ENCODE assay signal across 1 cellular context in genomic region chr1:192741095-192741494, GRCh38.
TF ChIP-seq lines count a peak whose summit lies in the region.

No MANE protein-coding gene starts in this region.

TF ChIP-seq in SK-N-SH, 30 proteins besides CTCF, POLR2A, EP300 and RAD21 (continued from another document):
- TF ChIP-seq EZH2phosphoT487 (IDR thresholded peaks at IDR 0.05; ENCODE audit: borderline replicate concordance, low read depth) = no peak
